ENCODE assay signal across 9 cellular contexts in the genomic region with DNA sequence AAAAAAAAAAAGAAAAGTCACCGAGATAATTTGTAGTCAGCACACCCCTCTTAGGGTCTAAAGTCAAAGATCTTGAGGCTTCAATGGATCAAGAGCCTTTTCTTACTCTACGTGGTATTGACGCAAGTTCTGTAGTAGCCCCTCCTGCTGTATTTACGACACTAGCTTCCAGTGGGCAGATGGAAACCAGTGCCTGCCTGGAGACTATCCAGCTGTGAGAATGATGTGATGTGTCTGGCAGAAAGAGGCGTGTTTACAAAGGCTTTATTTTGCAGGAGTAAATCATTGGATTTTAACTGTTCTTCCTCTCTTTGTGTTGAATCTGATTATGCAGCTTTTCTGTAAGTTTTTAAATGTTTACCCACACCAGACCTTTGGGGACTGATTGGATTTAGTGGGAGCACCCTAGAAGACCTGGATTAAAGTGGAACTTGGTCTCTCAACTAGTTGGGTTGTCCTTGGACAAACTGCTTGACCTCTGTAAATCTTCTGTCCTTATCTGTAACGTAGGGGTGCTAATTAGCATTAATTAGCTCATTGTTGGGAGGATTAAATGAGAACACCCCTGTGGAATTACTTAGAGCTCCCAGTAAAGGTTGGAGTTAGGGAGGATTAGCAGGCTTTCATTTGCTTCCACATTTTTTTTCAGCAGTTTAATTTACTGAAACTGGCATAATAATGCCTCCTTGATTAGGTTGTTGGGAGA.
DNase-seq lines count a peak whose midpoint lies in the region; ATAC-seq and TF ChIP-seq lines count a peak whose summit lies in the region.
"Had no signal": no experiment of that assay in that cellular context is flagged by ENCODE, and none has a peak within 500 bp of the region (broad histone marks: within the 10 kb centered on the region; RNA-seq: fewer than 3 reads in every experiment).

No MANE protein-coding gene starts in this region.

- peaks cover 77% of the 10 kb centered on the region for H3K4me1 Mint-ChIP-seq in activated CD4-positive, alpha-beta T cell treated with anti-CD3 and anti-CD28 coated beads, Interleukin-2, amount 10 ng/mL, durations not matched to agents 24 days and 14 days

- no peak overlapping the region for H3K4me3 ChIP-seq in suprapubic skin

- peaks cover 36% of the 10 kb centered on the region for H3K36me3 Mint-ChIP-seq in activated CD4-positive, alpha-beta T cell treated with anti-CD3 and anti-CD28 coated beads, Interleukin-2, amount 10 ng/mL, durations not matched to agents 24 days and 14 days (ENCODE audit: low read depth)

- H3K27ac Mint-ChIP-seq in activated CD4-positive, alpha-beta T cell treated with anti-CD3 and anti-CD28 coated beads, Interleukin-2, amount 10 ng/mL, durations not matched to agents 24 days and 14 days = peak overlapping the region; percentile 88

- 51% methylated on average over 6 of the region's 6 CpGs for WGBS in suprapubic skin

- H3K36me3 ChIP-seq in suprapubic skin = peaks cover 11% of the 10 kb centered on the region

- intact Hi-C loops in activated CD4-positive, alpha-beta T cell treated with anti-CD3 and anti-CD28 coated beads, Interleukin-2, amount 10 ng/mL, durations not matched to agents 24 days and 14 days (cut with micrococcal nuclease) = no loop called here
- intact Hi-C loops in Right ventricle myocardium inferior (cut with DNase I) = no loop called here

- H3K27me3 Mint-ChIP-seq in activated CD4-positive, alpha-beta T cell treated with anti-CD3 and anti-CD28 coated beads, Interleukin-2, amount 10 ng/mL, durations not matched to agents 24 days and 14 days = no peaks in the 10 kb centered on the region

- no peak for TF ChIP-seq CTCF in suprapubic skin (IDR thresholded peaks at IDR 0.05)

- H3K4me1 ChIP-seq in suprapubic skin = peaks cover 35% of the 10 kb centered on the region

- peak; percentile 37 for TF ChIP-seq EP300 in suprapubic skin (IDR thresholded peaks at IDR 0.05)

- peaks cover 3% of the 10 kb centered on the region for H3K9me3 Mint-ChIP-seq in activated CD4-positive, alpha-beta T cell treated with anti-CD3 and anti-CD28 coated beads, Interleukin-2, amount 10 ng/mL, durations not matched to agents 24 days and 14 days

- no peaks in the 10 kb centered on the region for H3K9me3 ChIP-seq in suprapubic skin

- no peak for DNase-seq in activated CD4-positive, alpha-beta T cell treated with anti-CD3 and anti-CD28 coated beads, Interleukin-2, amount 10 ng/mL, durations not matched to agents 24 days and 14 days
- no peak for DNase-seq in activated CD4-positive, alpha-beta T cell treated with anti-CD3 and anti-CD28 coated beads for 4 hours
- peak; percentile 48 for DNase-seq in SHP77 treated with DMSO at 0.1 percent for 48 hours (lab: John Stamatoyannopoulos, UW)
- DNase-seq in Right ventricle myocardium inferior (ENCODE audit: missing footprints) = no peak
- DNase-seq in suprapubic skin (ENCODE audit: low spot score in 2 of 2) = no peak
- no peak for DNase-seq in DMS79 treated with DMSO at 0.1 percent for 48 hours (lab: John Stamatoyannopoulos, UW)
- DNase-seq in erythroblast (lab: John Stamatoyannopoulos, UW) = no peak
- no peak for DNase-seq in DMS153 treated with DMSO at 0.1 percent for 48 hours (lab: John Stamatoyannopoulos, UW; ENCODE audit: unreplicated experiment)
- DNase-seq: Karpas-422 had no signal

- H3K4me3 Mint-ChIP-seq in activated CD4-positive, alpha-beta T cell treated with anti-CD3 and anti-CD28 coated beads, Interleukin-2, amount 10 ng/mL, durations not matched to agents 24 days and 14 days = peak overlapping the region; percentile 76

- H3K27ac ChIP-seq in suprapubic skin = no peak overlapping the region

- peak; percentile 78 for ATAC-seq in Right ventricle myocardium inferior

- H3K27me3 ChIP-seq in suprapubic skin = no peaks in the 10 kb centered on the region

- TF ChIP-seq POLR2A in suprapubic skin (IDR thresholded peaks at IDR 0.05) (no peak), erythroblast (IDR thresholded peaks at IDR 0.05; ENCODE audit: low read length) (no peak)
